In the genomic region with DNA sequence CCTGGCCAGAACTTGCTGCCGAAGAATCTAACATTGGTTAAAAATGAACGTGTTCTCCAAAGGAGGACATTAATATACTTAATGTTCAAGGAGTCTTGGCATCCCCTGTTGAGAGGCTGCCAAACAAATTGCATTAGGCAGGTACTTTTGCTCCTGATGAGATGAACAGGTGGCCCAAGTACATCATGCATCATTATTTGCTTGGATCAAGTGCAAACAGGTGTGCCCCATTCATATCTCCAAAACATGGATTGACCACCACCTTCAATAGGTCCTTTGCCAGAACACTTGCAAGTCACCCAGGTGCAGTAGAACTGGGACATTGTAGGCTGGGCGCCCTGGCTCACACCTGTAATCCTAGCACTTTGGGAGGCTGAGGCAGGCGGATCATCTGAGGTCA, we compare ENCODE assay signal across 31 cellular contexts.
"Had no signal": no experiment of that assay in that cellular context is flagged by ENCODE, and none has a peak within 500 bp of the region (broad histone marks: within the 10 kb centered on the region; RNA-seq: fewer than 3 reads in every experiment).

No MANE protein-coding gene starts in this region.

- H3K4me2 ChIP-seq: hepatocyte had no signal

- H3K27me3 Mint-ChIP-seq: activated CD4-positive, alpha-beta memory T cell treated with anti-CD3 and anti-CD28 coated beads, Interleukin-2, amount 10 ng/mL, durations not matched to agents 7 days and 5 days; activated CD4-positive, alpha-beta T cell treated with anti-CD3 and anti-CD28 coated beads, Interleukin-2, amount 10 ng/mL, durations not matched to agents 24 days and 14 days; activated T-helper 17 cell treated with anti-CD3 and anti-CD28 coated beads, Interleukin-2, amount 50 U/mL, for 72 hours had no signal

- H3K36me3 Mint-ChIP-seq: naive B cell, type B pancreatic cell had no signal

- H3K4me1 ChIP-seq: testis had no signal

- H3K4me3 Mint-ChIP-seq: activated CD4-positive, alpha-beta memory T cell treated with anti-CD3 and anti-CD28 coated beads, Interleukin-2, amount 10 ng/mL, durations not matched to agents 7 days and 5 days; activated CD4-positive, alpha-beta T cell treated with anti-CD3 and anti-CD28 coated beads, Interleukin-2, amount 10 ng/mL, durations not matched to agents 24 days and 14 days; activated T-cell treated with anti-CD3 and anti-CD28 coated beads, Interleukin-2, amount 50 U/mL, for 4 hours; activated T-helper 17 cell treated with anti-CD3 and anti-CD28 coated beads, Interleukin-2, amount 50 U/mL, for 72 hours; naive B cell; nephron progenitor cell; type B pancreatic cell had no signal

- H3K9me3 ChIP-seq: ovary, right lobe of liver, testis had no signal

- H3K4me3 ChIP-seq: coronary artery, dorsolateral prefrontal cortex, gastroesophageal sphincter, hepatocyte, ovary, right lobe of liver, skin epidermis, testis had no signal

- H3K4me1 Mint-ChIP-seq: activated CD4-positive, alpha-beta memory T cell treated with anti-CD3 and anti-CD28 coated beads, Interleukin-2, amount 10 ng/mL, durations not matched to agents 7 days and 5 days; activated CD4-positive, alpha-beta T cell treated with anti-CD3 and anti-CD28 coated beads, Interleukin-2, amount 10 ng/mL, durations not matched to agents 24 days and 14 days; activated T-helper 17 cell treated with anti-CD3 and anti-CD28 coated beads, Interleukin-2, amount 50 U/mL, for 72 hours; naive B cell had no signal

- H3K27ac ChIP-seq: brain microvascular endothelial cell, coronary artery, dorsolateral prefrontal cortex, gastroesophageal sphincter, hepatocyte, ovary, right lobe of liver, skin epidermis, testis, WERI-Rb-1 had no signal

- H3K36me3 ChIP-seq: brain microvascular endothelial cell, gastroesophageal sphincter, ovary, right lobe of liver, WERI-Rb-1 had no signal

- H3K27ac Mint-ChIP-seq: activated CD4-positive, alpha-beta memory T cell treated with anti-CD3 and anti-CD28 coated beads, Interleukin-2, amount 10 ng/mL, durations not matched to agents 7 days and 5 days; activated CD4-positive, alpha-beta T cell treated with anti-CD3 and anti-CD28 coated beads, Interleukin-2, amount 10 ng/mL, durations not matched to agents 24 days and 14 days; activated T-helper 17 cell treated with anti-CD3 and anti-CD28 coated beads, Interleukin-2, amount 50 U/mL, for 72 hours; naive B cell; nephron progenitor cell; progenitor cell of endocrine pancreas; type B pancreatic cell had no signal

- ATAC-seq: activated T-cell treated with anti-CD3 and anti-CD28 coated beads, Interleukin-2, amount 50 U/mL, for 4 hours; activated T-helper 17 cell treated with anti-CD3 and anti-CD28 coated beads, Interleukin-2, amount 50 U/mL, for 72 hours; gastroesophageal sphincter; left ventricle myocardium superior; right lobe of liver; stimulated activated naive CD8-positive, alpha-beta T cell treated with anti-CD3 and anti-CD28 coated beads, Interleukin-15, Interleukin-2, amounts not matched to agents 100 U/mL and 50 U/mL, for 24 hours had no signal

- H2AFZ ChIP-seq: hepatocyte had no signal

- H3K79me2 ChIP-seq: hepatocyte had no signal

- DNase-seq: activated CD4-positive, alpha-beta memory T cell treated with anti-CD3 and anti-CD28 coated beads, Interleukin-2, amount 10 ng/mL, durations not matched to agents 7 days and 5 days; activated CD4-positive, alpha-beta T cell treated with anti-CD3 and anti-CD28 coated beads, Interleukin-2, amount 10 ng/mL, durations not matched to agents 24 days and 14 days; activated CD4-positive, CD25-positive, alpha-beta regulatory T cell treated with anti-CD3 and anti-CD28 coated beads, Interleukin-2, amount 50 U/mL, for 72 hours; activated gamma-delta T cell treated with Interleukin-2 at 50 U/mL for 16 hours; activated naive CD4-positive, alpha-beta T cell treated with anti-CD3 and anti-CD28 coated beads, Interleukin-2, amount 50 U/mL, for 16 hours; activated T-cell treated with anti-CD3 and anti-CD28 coated beads, Interleukin-2, amount 50 U/mL, for 4 hours; amniotic stem cell; brain microvascular endothelial cell; dorsolateral prefrontal cortex; effector memory CD4-positive, alpha-beta T cell; erythroblast; islet precursor cell; left ventricle myocardium superior; mammary epithelial cell; naive B cell; nephron progenitor cell; ovary; right lobe of liver; stimulated activated CD4-positive, alpha-beta T cell treated with anti-CD3 and anti-CD28 coated beads, Interleukin-12 subunit alpha, Interleukin-12 subunit beta, amount 100 ng/mL, for 4 hours; stimulated activated CD4-positive, alpha-beta T cell treated with anti-CD3 and anti-CD28 coated beads, Interleukin-4, amount 100 ng/mL, for 1 hour; stimulated activated naive CD8-positive, alpha-beta T cell treated with anti-CD3 and anti-CD28 coated beads, Interleukin-15, Interleukin-2, amounts not matched to agents 100 U/mL and 50 U/mL, for 24 hours; T-helper 9 cell; testis; WERI-Rb-1 had no signal

- H3K27me3 ChIP-seq: brain microvascular endothelial cell, hepatocyte, ovary, right lobe of liver, testis had no signal

- H3K9me3 Mint-ChIP-seq: type B pancreatic cell had no signal
